16 cellular contexts compared by ENCODE assay signal in genomic region chr3:156840826-156841689, GRCh38. TPM values are rescaled to one million over a fixed set of nuclear protein-coding genes. Genes with fewer than 3 reads are reported as not detected.
DNase-seq lines count a peak whose midpoint lies in the region; ATAC-seq and TF ChIP-seq lines count a peak whose summit lies in the region.
"Had no signal": no experiment of that assay in that cellular context is flagged by ENCODE, and none has a peak within 500 bp of the region (broad histone marks: within the 10 kb centered on the region; RNA-seq: fewer than 3 reads in every experiment).

No MANE protein-coding gene starts in this region.

- H3K56ac ChIP-seq in mesendoderm (ENCODE audit: low read length), result no peak overlapping the region

- CTCF ChIA-PET in HEK293 (lab: Yijun Ruan, JAX), result no interaction called here

- H3K27me3 ChIP-seq in mesendoderm (ENCODE audit: insufficient read depth, low read length, poor library complexity), result no peaks in the 10 kb centered on the region

- no peaks in the 10 kb centered on the region for H3K36me3 ChIP-seq in HEK293 (ENCODE audit: control insufficient read depth in 2 of 2, insufficient read depth in 1 of 2, low read length in 2 of 2)
- no peaks in the 10 kb centered on the region for H3K36me3 ChIP-seq in mesendoderm (ENCODE audit: control insufficient read depth, insufficient read depth, low read length)
- H3K36me3 ChIP-seq: HAP-1 had no signal

- DNase-seq in NCI-H2029 treated with DMSO at 0.1 percent for 48 hours (lab: John Stamatoyannopoulos, UW) (peak; percentile 18), NCI-H2029 (lab: John Stamatoyannopoulos, UW) (no peak), NCI-H748 treated with DMSO at 0.1 percent for 48 hours (lab: John Stamatoyannopoulos, UW) (peak; percentile 8), mesendoderm (peak; percentile 7), medulla oblongata (ENCODE audit: extremely low spot score) (no peak)
- no peak for DNase-seq in activated CD4-positive, CD25-positive, alpha-beta regulatory T cell treated with anti-CD3 and anti-CD28 coated beads, Interleukin-2, amount 50 U/mL, for 72 hours
- DNase-seq: GM23248, NCI-H1930, NCI-H446, NCI-H526, SIG-M5, SK-N-SH had no signal

- no peak overlapping the region for H3K4ac ChIP-seq in mesendoderm (ENCODE audit: low read depth, low read length)

- H4K5ac ChIP-seq in mesendoderm (ENCODE audit: low read length), result no peak overlapping the region

- TF ChIP-seq CTCF in HEK293 (tag by site-specific recombination; IDR thresholded peaks at IDR 0.05), result no peak

- H3K18ac ChIP-seq in mesendoderm (ENCODE audit: low read length), result peak overlapping the region; percentile 28

- no peaks in the 10 kb centered on the region for H3K79me2 ChIP-seq in mesendoderm (ENCODE audit: control insufficient read depth, insufficient read depth, low read length)

- no CpG with 5 or more reads among the region's 3 CpGs for WGBS in mesendoderm (ENCODE audit: extremely low coverage, insufficient coverage, low lambda C conversion rate)

- no peak overlapping the region for H2BK5ac ChIP-seq in mesendoderm (ENCODE audit: low read length)

- H4K8ac ChIP-seq in mesendoderm (ENCODE audit: low read depth, low read length), result no peak overlapping the region

- H2BK15ac ChIP-seq in mesendoderm (replicated peaks; ENCODE audit: low read depth), result no peak overlapping the region

- H3K79me1 ChIP-seq in mesendoderm (ENCODE audit: low read length), result no peaks in the 10 kb centered on the region

- H3K9me3 ChIP-seq in HEK293 (ENCODE audit: control insufficient read depth, insufficient read depth, low read depth, low read length), result no peaks in the 10 kb centered on the region
- H3K9me3 ChIP-seq: HAP-1, SK-N-SH had no signal

- H2AK5ac ChIP-seq in mesendoderm (ENCODE audit: low read length), result no peak overlapping the region

- H3K4me1 ChIP-seq in HEK293 (ENCODE audit: control insufficient read depth, insufficient read depth, low read length) (no peaks in the 10 kb centered on the region), mesendoderm (ENCODE audit: control insufficient read depth, low read depth, low read length) (no peaks in the 10 kb centered on the region)
- H3K4me1 ChIP-seq: HAP-1 had no signal

- no peak overlapping the region for H3K4me3 ChIP-seq in HEK293 (ENCODE audit: low read depth, low read length)
- no peak overlapping the region for H3K4me3 ChIP-seq in mesendoderm (ENCODE audit: low read length)
- H3K4me3 ChIP-seq: GM23248, HAP-1 had no signal

- H3K27ac ChIP-seq in HEK293 (ENCODE audit: extremely low read depth, low read depth, low read length) (no peak overlapping the region), mesendoderm (ENCODE audit: low read depth, low read length) (no peak overlapping the region)
- H3K27ac ChIP-seq: C4-2B, GM23248 had no signal

- no peak overlapping the region for H3K4me2 ChIP-seq in mesendoderm (ENCODE audit: low read length)
- H3K4me2 ChIP-seq: SK-N-SH had no signal

- H2BK120ac ChIP-seq in mesendoderm (ENCODE audit: low read depth, low read length), result no peak overlapping the region

- ATAC-seq in GM18502 (IDR thresholded peaks at IDR 0.05; ENCODE audit: poor library complexity, unreplicated experiment), result no peak

- H3K23ac ChIP-seq in mesendoderm (ENCODE audit: low read length), result no peak overlapping the region

- no peak overlapping the region for H3K9ac ChIP-seq in mesendoderm (ENCODE audit: low read length)
- H3K9ac ChIP-seq: GM23248, SK-N-SH had no signal

- POLR2A ChIA-PET in HEK293 (lab: Yijun Ruan, JAX), result interaction anchor here (1.0 kb wide), 1 partner anchor 14 kb away, joined by 3 read pairs; no protein-coding TSS in a partner anchor

TF ChIP-seq in HEK293, 187 proteins besides CTCF, POLR2A, EP300 and RAD21:
- TF ChIP-seq ZNF791 (tag by site-specific recombination; IDR thresholded peaks at IDR 0.05) (no peak), ZNF335 (tag by site-specific recombination; conservative IDR thresholded peaks at IDR 0.05) (peak; percentile 45; the same call in 1 of the 2 replicates), PRDM6 (tag by site-specific recombination; IDR thresholded peaks at IDR 0.05) (peak; percentile 31; the same call in 1 of the 2 replicates)

RNA-seq across cellular contexts. Expression of gene LEKR1, which starts 14.9 kb away (rescaled TPM):
- 0.51 TPM for polyA plus RNA-seq in mesendoderm (2013, experiment 1 of 2)
- 0.04 TPM for polyA plus RNA-seq in mesendoderm (2013, experiment 2 of 2)

Comparison
In these comparisons a context has a peak if more than half of its experiments do, and no peak if none do; other contexts are left out.
1. DNase-seq: peak in NCI-H2029 treated with DMSO at 0.1 percent for 48 hours (single experiment), NCI-H748 treated with DMSO at 0.1 percent for 48 hours (single experiment) and mesendoderm (single experiment); none in NCI-H2029 (single experiment), medulla oblongata (single experiment) and activated CD4-positive, CD25-positive, alpha-beta regulatory T cell treated with anti-CD3 and anti-CD28 coated beads, Interleukin-2, amount 50 U/mL, for 72 hours (single experiment).